In the genomic region with DNA sequence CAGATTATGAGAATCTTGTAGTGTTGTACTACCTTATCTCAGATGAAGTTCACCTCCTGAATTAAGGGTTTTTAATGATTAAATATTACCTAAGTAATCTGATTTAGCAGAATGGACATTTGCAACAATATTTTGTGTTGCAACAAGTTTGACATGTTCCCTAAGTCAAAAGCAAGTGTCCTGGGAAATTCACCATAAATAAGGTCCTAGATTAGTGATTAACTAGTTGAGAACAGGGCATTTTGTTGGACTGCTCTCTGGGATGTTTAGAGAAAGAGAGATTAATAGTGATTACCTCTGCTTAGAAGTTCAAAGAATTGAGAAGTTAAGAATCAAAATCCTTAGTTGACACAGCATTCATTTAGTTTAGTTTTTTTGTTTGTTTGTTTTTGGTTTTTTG, we compare ENCODE assay signal across 9 cellular contexts.
"Had no signal": no experiment of that assay in that cellular context is flagged by ENCODE, and none has a peak within 500 bp of the region (broad histone marks: within the 10 kb centered on the region; RNA-seq: fewer than 3 reads in every experiment).

No MANE protein-coding gene starts in this region.

- ATAC-seq: HCT116 had no signal

- H3K36me3 ChIP-seq: HAP-1 had no signal

- H3K9me3 ChIP-seq: HAP-1 had no signal

- H3K4me3 ChIP-seq: GM23248, HAP-1 had no signal

- H3K4me1 ChIP-seq: HAP-1 had no signal

- H3K4me3 Mint-ChIP-seq: HFFc6, IgD-negative memory B cell had no signal

- H3K36me3 Mint-ChIP-seq: IgD-negative memory B cell had no signal

- H3K9ac ChIP-seq: GM23248 had no signal

- H3K27ac Mint-ChIP-seq: HFFc6, IgD-negative memory B cell had no signal

- H3K9me3 Mint-ChIP-seq: HFFc6 had no signal

- H3K27me3 Mint-ChIP-seq: IgD-negative memory B cell had no signal

- DNase-seq: GM23248, GOT3, H7, HFFc6, KBM-7 had no signal

- H3K27ac ChIP-seq: GM23248, HL-60 had no signal
